15 cellular contexts compared by ENCODE assay signal in genomic region chr3:140250945-140251344, GRCh38.
A peak's percentile ranks its signal among the peaks of the same experiment; 100 is the strongest.
DNase-seq lines count a peak whose midpoint lies in the region; ATAC-seq and TF ChIP-seq lines count a peak whose summit lies in the region.
"Had no signal": no experiment of that assay in that cellular context is flagged by ENCODE, and none has a peak within 500 bp of the region (broad histone marks: within the 10 kb centered on the region; RNA-seq: fewer than 3 reads in every experiment).

No MANE protein-coding gene starts in this region.

- CTCF ChIA-PET in CD4-positive, alpha-beta memory T cell (lab: Charles Lee; ENCODE audit: partially characterized antibody), result no interaction called here

- no peaks in the 10 kb centered on the region for H3K36me3 Mint-ChIP-seq in activated naive CD8-positive, alpha-beta T cell treated with anti-CD3 and anti-CD28 coated beads, Interleukin-2, amount 50 U/mL, for 24 hours (ENCODE audit: low read depth)
- no peaks in the 10 kb centered on the region for H3K36me3 Mint-ChIP-seq in CD4-positive, alpha-beta memory T cell
- H3K36me3 Mint-ChIP-seq: CD4-positive, CD25-positive, alpha-beta regulatory T cell; IgD-negative memory B cell had no signal

- H3K9me3 ChIP-seq in SJCRH30 (replicated peaks), result no peaks in the 10 kb centered on the region
- H3K9me3 ChIP-seq in suprapubic skin, result no peaks in the 10 kb centered on the region
- no peaks in the 10 kb centered on the region for H3K9me3 ChIP-seq in CD4-positive, alpha-beta memory T cell (ENCODE audit: control insufficient read depth in 1 of 2, low read length in 2 of 2)
- H3K9me3 ChIP-seq: BLaER1 had no signal

- TF ChIP-seq CTCF in suprapubic skin (IDR thresholded peaks at IDR 0.05), result no peak

- no peak for TF ChIP-seq POLR2A in suprapubic skin (IDR thresholded peaks at IDR 0.05)

- H3K27me3 ChIP-seq in SJCRH30, result no peaks in the 10 kb centered on the region
- H3K27me3 ChIP-seq in suprapubic skin, result no peaks in the 10 kb centered on the region
- no peaks in the 10 kb centered on the region for H3K27me3 ChIP-seq in CD4-positive, alpha-beta memory T cell (ENCODE audit: insufficient read depth, low read length)
- H3K27me3 ChIP-seq: BLaER1 had no signal

- DNase-seq in SJCRH30, result no peak
- no peak for DNase-seq in Right ventricle myocardium superior
- peak; percentile 36 for DNase-seq in left ventricle myocardium superior
- no peak for DNase-seq in suprapubic skin (ENCODE audit: low spot score in 2 of 2)
- no peak for DNase-seq in activated naive CD8-positive, alpha-beta T cell treated with anti-CD3 and anti-CD28 coated beads, Interleukin-2, amount 50 U/mL, for 24 hours
- no peak for DNase-seq in NCI-H146 treated with DMSO at 0.1 percent for 48 hours (lab: John Stamatoyannopoulos, UW; ENCODE audit: unreplicated experiment)
- no peak for DNase-seq in CD4-positive, alpha-beta memory T cell
- DNase-seq: 8988T; AML-193; Calu3; CD4-positive, CD25-positive, alpha-beta regulatory T cell; DMS79; GM23248 had no signal

- H3K4me3 ChIP-seq in SJCRH30, result no peak overlapping the region
- no peak overlapping the region for H3K4me3 ChIP-seq in suprapubic skin
- H3K4me3 ChIP-seq in CD4-positive, alpha-beta memory T cell (ENCODE audit: low read length in 2 of 2), result no peak overlapping the region
- H3K4me3 ChIP-seq: BLaER1, GM23248 had no signal

- no peak overlapping the region for H3K27ac Mint-ChIP-seq in activated naive CD8-positive, alpha-beta T cell treated with anti-CD3 and anti-CD28 coated beads, Interleukin-2, amount 50 U/mL, for 24 hours
- no peak overlapping the region for H3K27ac Mint-ChIP-seq in CD4-positive, alpha-beta memory T cell
- H3K27ac Mint-ChIP-seq: CD4-positive, CD25-positive, alpha-beta regulatory T cell; IgD-negative memory B cell had no signal

- H3K36me3 ChIP-seq in SJCRH30, result no peaks in the 10 kb centered on the region
- no peaks in the 10 kb centered on the region for H3K36me3 ChIP-seq in suprapubic skin
- H3K36me3 ChIP-seq in CD4-positive, alpha-beta memory T cell (ENCODE audit: insufficient read depth, low read length), result no peaks in the 10 kb centered on the region
- H3K36me3 ChIP-seq: BLaER1 had no signal

- TF ChIP-seq EP300 in suprapubic skin (IDR thresholded peaks at IDR 0.05), result no peak

- H3K27me3 Mint-ChIP-seq in activated naive CD8-positive, alpha-beta T cell treated with anti-CD3 and anti-CD28 coated beads, Interleukin-2, amount 50 U/mL, for 24 hours, result peaks cover 6% of the 10 kb centered on the region
- H3K27me3 Mint-ChIP-seq in CD4-positive, alpha-beta memory T cell, result peaks cover 0 to 2% of the 10 kb centered on the region in 2 donors
- H3K27me3 Mint-ChIP-seq: CD4-positive, CD25-positive, alpha-beta regulatory T cell had no signal

- 65% methylated on average over 4 of the region's 4 CpGs for WGBS in suprapubic skin

- intact Hi-C loops in Right ventricle myocardium superior (cut with DNase I) (no loop called here), left ventricle myocardium superior (cut with micrococcal nuclease) (no loop called here)
- intact Hi-C loops in CD4-positive, alpha-beta memory T cell (cut with micrococcal nuclease), result no loop called here

- no peak overlapping the region for H3K4me3 Mint-ChIP-seq in activated naive CD8-positive, alpha-beta T cell treated with anti-CD3 and anti-CD28 coated beads, Interleukin-2, amount 50 U/mL, for 24 hours
- H3K4me3 Mint-ChIP-seq in CD4-positive, alpha-beta memory T cell, result no peak overlapping the region
- H3K4me3 Mint-ChIP-seq: CD4-positive, CD25-positive, alpha-beta regulatory T cell; IgD-negative memory B cell had no signal

- no peaks in the 10 kb centered on the region for H3K4me1 Mint-ChIP-seq in activated naive CD8-positive, alpha-beta T cell treated with anti-CD3 and anti-CD28 coated beads, Interleukin-2, amount 50 U/mL, for 24 hours
- H3K4me1 Mint-ChIP-seq in CD4-positive, alpha-beta memory T cell, result no peaks in the 10 kb centered on the region
- H3K4me1 Mint-ChIP-seq: CD4-positive, CD25-positive, alpha-beta regulatory T cell; IgD-negative memory B cell had no signal

- H3K4me1 ChIP-seq in SJCRH30, result peaks cover 44% of the 10 kb centered on the region
- peaks cover 7% of the 10 kb centered on the region for H3K4me1 ChIP-seq in suprapubic skin
- no peaks in the 10 kb centered on the region for H3K4me1 ChIP-seq in CD4-positive, alpha-beta memory T cell (ENCODE audit: insufficient read depth, low read length)
- H3K4me1 ChIP-seq: BLaER1 had no signal

- ATAC-seq in Right ventricle myocardium superior (ENCODE audit: poor library complexity), result peak; percentile 73
- ATAC-seq in left ventricle myocardium superior, result peak; percentile 77
- no peak for ATAC-seq in activated naive CD8-positive, alpha-beta T cell treated with anti-CD3 and anti-CD28 coated beads, Interleukin-2, amount 50 U/mL, for 24 hours

- H3K27ac ChIP-seq in SJCRH30 (peak overlapping the region; percentile 63), suprapubic skin (peak overlapping the region; percentile 59)
- no peak overlapping the region for H3K27ac ChIP-seq in CD4-positive, alpha-beta memory T cell (ENCODE audit: low read depth, low read length)
- H3K27ac ChIP-seq: BLaER1, GM23248 had no signal

- POLR2A ChIA-PET in CD4-positive, alpha-beta memory T cell (lab: Charles Lee; ENCODE audit: partially characterized antibody), result no interaction called here

- H3K9me3 Mint-ChIP-seq in activated naive CD8-positive, alpha-beta T cell treated with anti-CD3 and anti-CD28 coated beads, Interleukin-2, amount 50 U/mL, for 24 hours, result no peaks in the 10 kb centered on the region
- H3K9me3 Mint-ChIP-seq in CD4-positive, alpha-beta memory T cell, result peaks cover 0 to 4% (median 2%) of the 10 kb centered on the region in 8 donors
- H3K9me3 Mint-ChIP-seq: IgD-negative memory B cell had no signal
